In the genomic region with DNA sequence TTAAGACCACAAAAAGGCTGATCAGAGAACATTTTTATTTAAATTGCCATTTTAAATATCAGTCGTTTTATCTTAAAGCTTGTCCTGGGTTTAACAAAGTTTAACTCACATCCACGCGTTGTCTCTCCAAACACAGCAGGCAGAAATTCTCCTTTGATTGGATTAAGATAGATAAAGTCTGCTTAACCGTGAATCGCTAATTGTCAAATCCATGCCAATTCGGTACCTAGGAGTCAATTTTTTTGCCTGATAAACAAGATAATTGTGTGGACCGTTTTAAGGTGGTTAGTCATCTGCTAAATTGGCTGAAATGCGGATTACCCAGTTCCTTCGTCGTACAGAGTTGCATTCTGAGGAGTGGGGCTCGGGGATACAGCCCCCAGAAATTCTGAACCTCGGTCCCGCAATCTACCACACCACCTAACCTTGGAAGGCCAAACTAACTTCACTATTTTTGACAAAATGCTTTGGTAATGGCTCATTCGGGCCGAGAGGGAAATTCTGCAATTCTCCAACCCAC, we compare ENCODE assay signal across 8 cellular contexts. TPM values are rescaled to one million over a fixed set of nuclear protein-coding genes. Genes with fewer than 3 reads are reported as not detected.
DNase-seq lines count a peak whose midpoint lies in the region; ATAC-seq and TF ChIP-seq lines count a peak whose summit lies in the region.

No MANE protein-coding gene starts in this region.

- no peak for TF ChIP-seq CTCF in AG10803 (conservative IDR thresholded peaks at IDR 0.05; ENCODE audit: low read length)
- no peak for TF ChIP-seq CTCF in brain (conservative IDR thresholded peaks at IDR 0.05)
- no peak for TF ChIP-seq CTCF in vagina (IDR thresholded peaks at IDR 0.05)

- no CpG with 5 or more reads among the region's 15 CpGs for WGBS in mesendoderm (ENCODE audit: extremely low coverage, insufficient coverage, low lambda C conversion rate)

- H3K79me1 ChIP-seq in mesendoderm (ENCODE audit: low read length): no peaks in the 10 kb centered on the region

- H3K4me3 ChIP-seq in AG10803 (ENCODE audit: low read length) (peak overlapping the region; percentile 86), HUES6 (ENCODE audit: low read depth, low read length) (peak overlapping the region; percentile 88), mesendoderm (ENCODE audit: low read length) (peak overlapping the region; percentile 49), vagina (peak overlapping the region; percentile 82 to 91)

- H3K27ac Mint-ChIP-seq in brain: peak overlapping the region; percentile 99 to 100 (median 99)

- no peaks in the 10 kb centered on the region for H3K27me3 ChIP-seq in HUES6 (ENCODE audit: control insufficient read depth, insufficient read depth, low read length)
- no peaks in the 10 kb centered on the region for H3K27me3 ChIP-seq in mesendoderm (ENCODE audit: insufficient read depth, low read length, poor library complexity)
- H3K27me3 ChIP-seq in vagina: no peaks in the 10 kb centered on the region

- H3K4ac ChIP-seq in mesendoderm (ENCODE audit: low read depth, low read length): no peak overlapping the region

- intact Hi-C loops in vagina (cut with DNase I) (no loop called here), posterior vena cava (cut with DNase I) (no loop called here)

- H2BK5ac ChIP-seq in mesendoderm (ENCODE audit: low read length): peak overlapping the region; percentile 6

- H3K4me2 ChIP-seq in mesendoderm (ENCODE audit: low read length): peak overlapping the region; percentile 72

- peaks cover 29% of the 10 kb centered on the region for H3K79me2 ChIP-seq in mesendoderm (ENCODE audit: control insufficient read depth, insufficient read depth, low read length)

- H3K9me3 ChIP-seq in HUES6 (ENCODE audit: control insufficient read depth, insufficient read depth, low read depth, low read length) (no peaks in the 10 kb centered on the region), vagina (no peaks in the 10 kb centered on the region)

- H3K9ac ChIP-seq in HUES6 (ENCODE audit: low read length) (peak overlapping the region; percentile 99), mesendoderm (ENCODE audit: low read length) (peak overlapping the region; percentile 99)

- peaks cover 30% of the 10 kb centered on the region for H3K36me3 Mint-ChIP-seq in brain

- no peak overlapping the region for H4K5ac ChIP-seq in mesendoderm (ENCODE audit: low read length)

- H2BK15ac ChIP-seq in mesendoderm (replicated peaks; ENCODE audit: low read depth): no peak overlapping the region

- H3K18ac ChIP-seq in mesendoderm (ENCODE audit: low read length): peak overlapping the region; percentile 57

- peaks cover 17% of the 10 kb centered on the region for H3K4me1 ChIP-seq in HUES6 (ENCODE audit: control insufficient read depth, insufficient read depth, low read length)
- H3K4me1 ChIP-seq in mesendoderm (ENCODE audit: control insufficient read depth, low read depth, low read length): peaks cover 3% of the 10 kb centered on the region
- peaks cover 35% of the 10 kb centered on the region for H3K4me1 ChIP-seq in vagina

- H3K9me3 Mint-ChIP-seq in brain: peaks cover 0 to 4% (median 0%) of the 10 kb centered on the region in 5 experiments

- no peak for DNase-seq in AG10803 (ENCODE audit: low read depth)
- peak; percentile 75 for DNase-seq in mesendoderm
- DNase-seq in vagina (ENCODE audit: extremely low spot score in 2 of 2): no peak
- DNase-seq in posterior vena cava (ENCODE audit: low spot score): no peak
- no peak for DNase-seq in stimulated activated CD4-positive, alpha-beta T cell treated with anti-CD3 and anti-CD28 coated beads, Interleukin-2, amount 100 ng/mL, for 48 hours

- no peak overlapping the region for H2BK120ac ChIP-seq in mesendoderm (ENCODE audit: low read depth, low read length)

- H3K4me1 Mint-ChIP-seq in brain: peaks cover 43% of the 10 kb centered on the region

- H3K27ac ChIP-seq in HUES6 (ENCODE audit: low read depth, low read length): peak overlapping the region; percentile 98
- peak overlapping the region; percentile 82 for H3K27ac ChIP-seq in mesendoderm (ENCODE audit: low read depth, low read length)
- H3K27ac ChIP-seq in vagina: peak overlapping the region; percentile 95

- peak overlapping the region; percentile 97 to 99 (median 99) for H3K4me3 Mint-ChIP-seq in brain

- no peak for TF ChIP-seq POLR2A in vagina (IDR thresholded peaks at IDR 0.05)

- no peak overlapping the region for H3K23ac ChIP-seq in mesendoderm (ENCODE audit: low read length)

- H3K27me3 Mint-ChIP-seq in brain: peaks cover 20% of the 10 kb centered on the region

- peak overlapping the region; percentile 51 for H2AK5ac ChIP-seq in mesendoderm (ENCODE audit: low read length)

- ATAC-seq in GM18517 (IDR thresholded peaks at IDR 0.05; ENCODE audit: unreplicated experiment): no peak

- H4K8ac ChIP-seq in mesendoderm (ENCODE audit: low read depth, low read length): no peak overlapping the region

- H3K36me3 ChIP-seq in HUES6 (ENCODE audit: control insufficient read depth, insufficient read depth, low read length): peaks cover 32% of the 10 kb centered on the region
- no peaks in the 10 kb centered on the region for H3K36me3 ChIP-seq in mesendoderm (ENCODE audit: control insufficient read depth, insufficient read depth, low read length)
- peaks cover 0 to 18% of the 10 kb centered on the region in 2 donors for H3K36me3 ChIP-seq in vagina

- H3K56ac ChIP-seq in mesendoderm (ENCODE audit: low read length): peak overlapping the region; percentile 98

RNA-seq across cellular contexts. Expression of gene BTF3, which starts 0.6 kb away (rescaled TPM):
- 682 TPM for polyA plus RNA-seq in brain (ENCODE audit: insufficient read depth, low read depth, low replicate concordance)
- polyA plus RNA-seq in mesendoderm (2013, experiment 1 of 2): 1,570 TPM
- polyA plus RNA-seq in mesendoderm (2013, experiment 2 of 2): 1,558 TPM
- total RNA-seq in vagina (537 TPM), posterior vena cava (100 to 1,000 TPM; 389 to 397 TPM)

RNA-seq across cellular contexts. Expression of gene FOXD1, which starts 49.0 kb away (rescaled TPM):
- 7.1 TPM for polyA plus RNA-seq in brain (ENCODE audit: insufficient read depth, low read depth, low replicate concordance)
- polyA plus RNA-seq in mesendoderm (2013, experiment 1 of 2): 0.25 TPM
- 0.21 TPM for polyA plus RNA-seq in mesendoderm (2013, experiment 2 of 2)
- total RNA-seq in vagina (not detected), posterior vena cava (10 to 100 TPM; 10.2 to 15.8 TPM)
